ENCODE assay signal across 12 cellular contexts in genomic region chr3:152398495-152398894, GRCh38.
A peak's percentile ranks its signal among the peaks of the same experiment; 100 is the strongest.
DNase-seq lines count a peak whose midpoint lies in the region; ATAC-seq, FAIRE-seq and TF ChIP-seq lines count a peak whose summit lies in the region.
"Had no signal": no experiment of that assay in that cellular context is flagged by ENCODE, and none has a peak within 500 bp of the region (broad histone marks: within the 10 kb centered on the region; RNA-seq: fewer than 3 reads in every experiment).

No MANE protein-coding gene starts in this region.

- H3K9me3 ChIP-seq in K562 (replicated peaks; ENCODE audit: control insufficient read depth, insufficient read depth, low read depth, low read length), result no peaks in the 10 kb centered on the region
- H3K9me3 ChIP-seq: tibial nerve had no signal

- intact Hi-C loops in K562 (cut with micrococcal nuclease), result no loop called here

- H3K27me3 Mint-ChIP-seq in osteocyte (ENCODE audit: unreplicated experiment), result no peaks in the 10 kb centered on the region
- H3K27me3 Mint-ChIP-seq: dendritic cell treated with granulocyte-macrophage colony-stimulating factor and Interleukin-4, amounts not matched to agents 40 ng/mL and 50 ng/mL, for 4 days had no signal

- peaks cover 99% of the 10 kb centered on the region for H3K79me2 ChIP-seq in K562 (ENCODE audit: control insufficient read depth, insufficient read depth, low read length)

- TF ChIP-seq RAD21 in K562 (CRISPR knock-in tag; conservative IDR thresholded peaks at IDR 0.05 in 1 of 2, IDR thresholded peaks at IDR 0.05 in 1 of 2), result no peak

- peaks cover 8% of the 10 kb centered on the region for H3K36me3 Mint-ChIP-seq in osteocyte (ENCODE audit: unreplicated experiment)

- H3K4me1 Mint-ChIP-seq in osteocyte (ENCODE audit: unreplicated experiment), result peaks cover 62% of the 10 kb centered on the region

- H3K9me1 ChIP-seq in K562 (ENCODE audit: control insufficient read depth, insufficient read depth, low read length), result no peaks in the 10 kb centered on the region

- H4K20me1 ChIP-seq in K562 (replicated peaks; ENCODE audit: control insufficient read depth, insufficient read depth, low read length), result peaks cover 13% of the 10 kb centered on the region

- H3K4me1 ChIP-seq in K562 (replicated peaks in 1 of 2; ENCODE audit: control insufficient read depth in 2 of 2, insufficient read depth in 2 of 2, low read length in 2 of 2), result peaks cover 0 to 26% of the 10 kb centered on the region in 2 experiments; a peak in 2 of 5 replicates

- peaks cover 51% of the 10 kb centered on the region for H3K36me3 ChIP-seq in K562 (ENCODE audit: control insufficient read depth, insufficient read depth, low read length)

- H3K9ac ChIP-seq in K562 (ENCODE audit: insufficient read depth in 1 of 2, low read depth in 2 of 2, low read length in 2 of 2), result no peak overlapping the region

- no peak for TF ChIP-seq CTCF in K562 (IDR thresholded peaks at IDR 0.05 in 2 of 3, conservative IDR thresholded peaks at IDR 0.05 in 1 of 3; ENCODE audit: insufficient read depth in 2 of 3, low read depth in 1 of 3, low read length in 3 of 3)
- no peak for TF ChIP-seq CTCF in osteocyte (IDR thresholded peaks at IDR 0.05)
- TF ChIP-seq CTCF in omental fat pad (IDR thresholded peaks at IDR 0.05), result no peak

- POLR2A ChIA-PET in K562 (lab: Yijun Ruan, JAX), result interaction anchor here (0.6 to 2.1 kb wide), 6 partner anchors 15 to 278 kb away, joined by 3 to 5 read pairs (median 3); no protein-coding TSS in a partner anchor

- H3K27me3 ChIP-seq in K562 (ENCODE audit: control insufficient read depth in 2 of 2, insufficient read depth in 2 of 2, low read length in 2 of 2), result no peaks in the 10 kb centered on the region
- H3K27me3 ChIP-seq: tibial nerve had no signal

- no peak for TF ChIP-seq POLR2A in K562 (conservative IDR thresholded peaks at IDR 0.05)

- no peak overlapping the region for H3K4me3 ChIP-seq in K562
- H3K4me3 ChIP-seq: tibial nerve had no signal

- FAIRE-seq in K562 (lab: Jason Lieb, UNC), result no peak

- ATAC-seq in HG02885 (IDR thresholded peaks at IDR 0.05; ENCODE audit: poor library complexity, unreplicated experiment) (peak; percentile 41), K562 (peak; percentile 11; the same call in 2 of the 3 replicates), omental fat pad (ENCODE audit: low FRiP score) (no peak)

- no peak overlapping the region for H3K4me3 Mint-ChIP-seq in osteocyte (ENCODE audit: unreplicated experiment)
- H3K4me3 Mint-ChIP-seq: dendritic cell treated with granulocyte-macrophage colony-stimulating factor and Interleukin-4, amounts not matched to agents 40 ng/mL and 50 ng/mL, for 4 days had no signal

- H3K4me2 ChIP-seq in K562 (ENCODE audit: insufficient read depth, low read length), result no peak overlapping the region

- peak; percentile 8 for DNase-seq in NCI-H2227 (lab: John Stamatoyannopoulos, UW; ENCODE audit: unreplicated experiment)
- no peak for DNase-seq in NCI-H2227 treated with DMSO at 0.1 percent for 48 hours (lab: John Stamatoyannopoulos, UW)
- DNase-seq in K562 (ENCODE audit: extremely low read depth in 1 of 4, low spot score in 3 of 4), result no peak
- no peak for DNase-seq in osteocyte (ENCODE audit: extremely low spot score, unreplicated experiment)
- DNase-seq in middle frontal gyrus (ENCODE audit: extremely low spot score, low spot score), result no peak
- DNase-seq in omental fat pad (ENCODE audit: low spot score), result no peak
- no peak for DNase-seq in amygdala (lab: John Stamatoyannopoulos, UW)
- DNase-seq: ACHN; activated CD8-positive, alpha-beta memory T cell treated with anti-CD3 and anti-CD28 coated beads, Interleukin-2, amount 50 U/mL, for 48 hours had no signal

- H2AFZ ChIP-seq in K562 (ENCODE audit: low read depth, low read length), result no peak overlapping the region

- no TSS peak for BruUV-seq in K562 (replicated peaks; lab: Mats Ljungman, UMichigan)

- no peak for TF ChIP-seq EP300 in K562 (IDR thresholded peaks at IDR 0.05; ENCODE audit: low read length)

- in situ Hi-C loops in K562 (cut with MboI), result no loop called here

- peak overlapping the region; percentile 18; the same call in 2 of the 3 replicates for H3K27ac ChIP-seq in K562 (ENCODE audit: extremely low read depth, low read depth, low read length)

- CTCF ChIA-PET in K562 (lab: Yijun Ruan, JAX; ENCODE audit: low intra/inter-chr PET ratio), result no interaction called here

- H3K9me3 Mint-ChIP-seq in osteocyte (ENCODE audit: unreplicated experiment), result no peaks in the 10 kb centered on the region
- H3K9me3 Mint-ChIP-seq: dendritic cell treated with granulocyte-macrophage colony-stimulating factor and Interleukin-4, amounts not matched to agents 40 ng/mL and 50 ng/mL, for 4 days had no signal

- H3K27ac Mint-ChIP-seq in osteocyte (ENCODE audit: unreplicated experiment), result peak overlapping the region; percentile 72
- H3K27ac Mint-ChIP-seq: dendritic cell treated with granulocyte-macrophage colony-stimulating factor and Interleukin-4, amounts not matched to agents 40 ng/mL and 50 ng/mL, for 4 days had no signal

TF ChIP-seq in K562, 482 proteins besides CTCF, POLR2A, EP300 and RAD21:
- TF ChIP-seq RBM22 (IDR thresholded peaks at IDR 0.05; ENCODE audit: low read depth, low read length, poor library complexity, severe bottlenecking) (peak; percentile 31), ETS2 (tag; IDR thresholded peaks at IDR 0.05; ENCODE audit: borderline replicate concordance, poor library complexity, severe bottlenecking) (no peak), POLR2B (IDR thresholded peaks at IDR 0.05; ENCODE audit: low read depth, partially characterized antibody) (no peak)
